In genomic region chr7:23347682-23348180, GRCh38 we compare ENCODE assay signal across 8 cellular contexts. TPM values are rescaled to one million over a fixed set of nuclear protein-coding genes. Genes with fewer than 3 reads are reported as not detected.
DNase-seq lines count a peak whose midpoint lies in the region; TF ChIP-seq lines count a peak whose summit lies in the region.

No MANE protein-coding gene starts in this region.

- dilution Hi-C loops in mammary epithelial cell (cut with HindIII; ENCODE audit: low sequenced_read_pairs) = no loop called here

- TF ChIP-seq CTCF in mammary epithelial cell (conservative IDR thresholded peaks at IDR 0.05 in 1 of 2, IDR thresholded peaks at IDR 0.05 in 1 of 2; ENCODE audit: extremely low read depth in 1 of 2, insufficient read depth in 1 of 2, low read depth in 1 of 2, low read length in 2 of 2) (no peak), coronary artery (IDR thresholded peaks at IDR 0.05) (no peak)

- H4K91ac ChIP-seq in trophoblast cell (ENCODE audit: low read depth, low read length) = no peak overlapping the region

- H3K79me2 ChIP-seq in mammary epithelial cell (ENCODE audit: insufficient read depth, low read length) = no peaks in the 10 kb centered on the region
- no peaks in the 10 kb centered on the region for H3K79me2 ChIP-seq in trophoblast cell (ENCODE audit: control insufficient read depth, insufficient read depth, low read length, poor library complexity)

- H3K4me2 ChIP-seq in mammary epithelial cell (ENCODE audit: insufficient read depth, low read depth, low read length) = peak overlapping the region; percentile 64
- H3K4me2 ChIP-seq in trophoblast cell (ENCODE audit: low read length) = no peak overlapping the region

- DNase-seq in GM04504 (ENCODE audit: low read depth) = peak; percentile 80
- peak; percentile 27 for DNase-seq in NCI-H2081 treated with DMSO at 0.1 percent for 48 hours (lab: John Stamatoyannopoulos, UW)
- DNase-seq in mammary epithelial cell = peak; percentile 80
- peak; percentile 26 to 50 for DNase-seq in trophoblast cell
- DNase-seq in NCI-H2029 treated with DMSO at 0.1 percent for 48 hours (lab: John Stamatoyannopoulos, UW) = no peak
- DNase-seq in coronary artery (ENCODE audit: low spot score) = no peak
- no peak for DNase-seq in D341Med (ENCODE audit: low spot score)
- DNase-seq in NCI-H1436 (lab: John Stamatoyannopoulos, UW) = no peak

- H3K9ac ChIP-seq in mammary epithelial cell (ENCODE audit: insufficient read depth, low read length) = peak overlapping the region; percentile 7
- H3K9ac ChIP-seq in trophoblast cell (ENCODE audit: low read length) = no peak overlapping the region

- H4K20me1 ChIP-seq in mammary epithelial cell (ENCODE audit: insufficient read depth, low read length) = no peaks in the 10 kb centered on the region

- WGBS in mammary epithelial cell (ENCODE audit: low coverage, missing lambda C conversion rate) = 15% methylated on average over 8 of the region's 8 CpGs
- WGBS in trophoblast cell (ENCODE audit: extremely low coverage, insufficient coverage, insufficient read length) = no CpG with 5 or more reads among the region's 8 CpGs

- H3K18ac ChIP-seq in trophoblast cell (ENCODE audit: low read length) = no peak overlapping the region

- H3K36me3 ChIP-seq in mammary epithelial cell (ENCODE audit: insufficient read depth, low read length) = no peaks in the 10 kb centered on the region
- peaks cover 8 to 17% of the 10 kb centered on the region in 2 experiments for H3K36me3 ChIP-seq in trophoblast cell (ENCODE audit: control insufficient read depth in 1 of 2, insufficient read depth in 2 of 2, low read length in 2 of 2)

- no peak overlapping the region for H2BK12ac ChIP-seq in trophoblast cell (ENCODE audit: low read length)

- no peak overlapping the region for H3K23ac ChIP-seq in trophoblast cell (ENCODE audit: low read length)

- no peak overlapping the region for H3K4ac ChIP-seq in trophoblast cell (ENCODE audit: low read depth, low read length)

- no TSS peak for BruUV-seq in mammary epithelial cell (replicated peaks; lab: Mats Ljungman, UMichigan)

- H3K4me1 ChIP-seq in mammary epithelial cell (ENCODE audit: insufficient read depth, low read length) (peaks cover 39% of the 10 kb centered on the region), trophoblast cell (ENCODE audit: control insufficient read depth in 1 of 2, insufficient read depth in 2 of 2, low read length in 2 of 2) (peaks cover 3 to 6% of the 10 kb centered on the region in 2 experiments)

- H2BK5ac ChIP-seq in trophoblast cell (ENCODE audit: low read depth, low read length, poor library complexity) = no peak overlapping the region

- in situ Hi-C loops in mammary epithelial cell (cut with MboI; ENCODE audit: low sequenced_read_pairs in 2 of 2) = no loop called here

- H2BK120ac ChIP-seq in trophoblast cell (ENCODE audit: insufficient read depth, low read length, poor library complexity) = no peak overlapping the region

- H3K14ac ChIP-seq in trophoblast cell (ENCODE audit: low read length) = no peak overlapping the region

- CTCF ChIA-PET in mammary epithelial cell (lab: Charles Lee; ENCODE audit: low non-redundant PET) = no interaction called here

- H3K79me1 ChIP-seq in trophoblast cell (ENCODE audit: low read length) = no peaks in the 10 kb centered on the region

- H4K12ac ChIP-seq in trophoblast cell (ENCODE audit: low read depth, low read length) = no peak overlapping the region

- H3K27ac ChIP-seq in mammary epithelial cell (ENCODE audit: insufficient read depth, low read depth, low read length) (peak overlapping the region; percentile 77), trophoblast cell (ENCODE audit: low read depth, low read length) (no peak overlapping the region), coronary artery (no peak overlapping the region)

- H3K27me3 ChIP-seq in mammary epithelial cell (ENCODE audit: insufficient read depth, low read length) (no peaks in the 10 kb centered on the region), trophoblast cell (ENCODE audit: insufficient read depth, low read length) (no peaks in the 10 kb centered on the region)

- no peak overlapping the region for H2AK5ac ChIP-seq in trophoblast cell (ENCODE audit: low read length)

- no peak overlapping the region for H4K8ac ChIP-seq in trophoblast cell (ENCODE audit: low read depth, low read length)

- H2AFZ ChIP-seq in mammary epithelial cell (ENCODE audit: low read depth, low read length) = peak overlapping the region; percentile 38
- H2AFZ ChIP-seq in trophoblast cell (ENCODE audit: insufficient read depth, low read length, poor library complexity) = no peak overlapping the region

- H3K4me3 ChIP-seq in mammary epithelial cell (replicated peaks in 1 of 3; ENCODE audit: insufficient read depth in 1 of 3, low read depth in 2 of 3, low read length in 3 of 3) (peak overlapping the region in 2 of 3 experiments; percentile 19 to 39), trophoblast cell (ENCODE audit: low read depth, low read length) (no peak overlapping the region), coronary artery (no peak overlapping the region)

- intact Hi-C loops in mammary epithelial cell (cut with micrococcal nuclease) = loop anchor here (1.0 to 2.0 kb wide), 2 partner anchors 13 to 49 kb away; partner anchors contain the start of gene MALSU1

- H3K9me3 ChIP-seq in mammary epithelial cell (replicated peaks; ENCODE audit: insufficient read depth, low read length) (no peaks in the 10 kb centered on the region), trophoblast cell (ENCODE audit: insufficient read depth, low read depth, low read length) (no peaks in the 10 kb centered on the region)

RNA-seq across cellular contexts. Expression of gene MALSU1, which starts 48.6 kb away (rescaled TPM):
- 10 to 100 TPM; 42.2 to 65.0 TPM for total RNA-seq in mammary epithelial cell
- polyA plus RNA-seq in mammary epithelial cell = 54.3 TPM
- polyA minus RNA-seq in mammary epithelial cell = 24.9 TPM
- polyA plus RNA-seq in trophoblast cell (2013) = 58.2 and 61.0 TPM in 2 replicates

Comparison
In these comparisons a context has a peak if more than half of its experiments do, and no peak if none do; other contexts are left out.
1. DNase-seq: peak in GM04504 (single experiment), NCI-H2081 treated with DMSO at 0.1 percent for 48 hours (single experiment), mammary epithelial cell (single experiment) and trophoblast cell (2 of 2); none in NCI-H2029 treated with DMSO at 0.1 percent for 48 hours (single experiment), coronary artery (single experiment), D341Med (single experiment) and NCI-H1436 (single experiment).
2. H3K4me3 ChIP-seq: peak in mammary epithelial cell (2 of 3); none in trophoblast cell (single experiment) and coronary artery (single experiment).